In the genomic region with DNA sequence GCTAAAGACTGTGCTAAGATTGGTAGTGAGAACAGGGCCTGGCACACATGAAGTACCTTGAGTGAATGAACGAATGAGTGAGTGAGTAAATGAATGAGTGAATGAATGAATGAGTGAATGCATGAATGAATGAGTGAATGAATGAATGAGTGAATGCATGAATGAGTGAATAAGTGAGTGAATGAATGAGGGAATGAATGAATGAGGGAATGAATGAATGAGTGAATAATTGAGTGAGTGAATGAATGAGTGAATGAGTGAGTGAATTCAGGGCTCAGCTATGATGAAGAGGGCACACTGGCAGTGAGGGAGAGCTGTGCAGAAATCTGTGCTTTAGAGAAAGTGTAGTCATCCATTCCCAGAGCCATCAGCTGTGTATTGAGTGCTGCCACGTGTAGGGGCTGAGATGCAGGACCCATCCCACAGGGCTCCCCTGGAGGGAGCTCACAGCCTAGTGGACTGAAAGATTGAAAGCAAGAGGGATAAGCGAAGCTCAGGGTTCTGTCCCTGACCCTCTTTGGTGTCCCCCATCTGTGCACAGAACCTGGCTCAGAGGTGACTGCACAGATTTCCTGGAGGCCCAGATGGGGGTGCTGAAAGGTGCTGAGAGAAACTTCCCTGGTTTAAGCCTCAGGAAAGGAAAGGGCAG, we compare ENCODE assay signal across 20 cellular contexts.
DNase-seq lines count a peak whose midpoint lies in the region; ATAC-seq and TF ChIP-seq lines count a peak whose summit lies in the region.
"Had no signal": no experiment of that assay in that cellular context is flagged by ENCODE, and none has a peak within 500 bp of the region (broad histone marks: within the 10 kb centered on the region; RNA-seq: fewer than 3 reads in every experiment).

No MANE protein-coding gene starts in this region.

- no peak overlapping the region for H3K4me3 Mint-ChIP-seq in glutamatergic neuron (ENCODE audit: unreplicated experiment)
- H3K4me3 Mint-ChIP-seq: memory B cell; naive thymus-derived CD4-positive, alpha-beta T cell had no signal

- ATAC-seq in left ventricle myocardium superior, result no peak
- no peak for ATAC-seq in upper lobe of right lung
- ATAC-seq: activated naive CD4-positive, alpha-beta T cell treated with anti-CD3 and anti-CD28 coated beads, Interleukin-2, amount 50 U/mL, for 72 hours; naive thymus-derived CD4-positive, alpha-beta T cell had no signal

- H3K27ac Mint-ChIP-seq in glutamatergic neuron (ENCODE audit: unreplicated experiment), result peak overlapping the region; percentile 35
- H3K27ac Mint-ChIP-seq: activated naive CD4-positive, alpha-beta T cell treated with anti-CD3 and anti-CD28 coated beads, Interleukin-2, amount 50 U/mL, for 72 hours; memory B cell; naive thymus-derived CD4-positive, alpha-beta T cell had no signal

- H3K36me3 Mint-ChIP-seq in glutamatergic neuron (ENCODE audit: unreplicated experiment), result peaks cover 6% of the 10 kb centered on the region
- H3K36me3 Mint-ChIP-seq: activated naive CD4-positive, alpha-beta T cell treated with anti-CD3 and anti-CD28 coated beads, Interleukin-2, amount 50 U/mL, for 72 hours; memory B cell; naive thymus-derived CD4-positive, alpha-beta T cell had no signal

- no peaks in the 10 kb centered on the region for H3K36me3 ChIP-seq in upper lobe of right lung
- H3K36me3 ChIP-seq: sigmoid colon, tibial artery had no signal

- H3K9me3 ChIP-seq in upper lobe of right lung, result no peaks in the 10 kb centered on the region
- H3K9me3 ChIP-seq: body of pancreas, sigmoid colon had no signal

- H3K27me3 Mint-ChIP-seq in glutamatergic neuron (ENCODE audit: unreplicated experiment), result peaks cover 15% of the 10 kb centered on the region

- H3K4me3 ChIP-seq in upper lobe of right lung, result no peak overlapping the region
- H3K4me3 ChIP-seq: body of pancreas, sigmoid colon, tibial artery had no signal

- DNase-seq in cardiac septum (ENCODE audit: low spot score) (peak; percentile 54), left ventricle myocardium superior (no peak), SK-N-DZ (ENCODE audit: low spot score) (peak; percentile 47), glutamatergic neuron (peak; percentile 10), upper lobe of right lung (peak; percentile 48), DMS153 treated with DMSO at 0.1 percent for 48 hours (lab: John Stamatoyannopoulos, UW; ENCODE audit: unreplicated experiment) (no peak), globus pallidus (ENCODE audit: low spot score) (no peak), GM03348 (ENCODE audit: low spot score) (no peak)
- DNase-seq: cortex of kidney; foreskin fibroblast; hippocampal formation; naive thymus-derived CD4-positive, alpha-beta T cell; NCI-H1436 treated with DMSO at 0.1 percent for 48 hours; sigmoid colon; stimulated activated naive CD4-positive, alpha-beta T cell; tibial artery had no signal

- TF ChIP-seq CTCF in glutamatergic neuron (IDR thresholded peaks at IDR 0.05; ENCODE audit: partially characterized antibody, unreplicated experiment), result no peak
- TF ChIP-seq CTCF in upper lobe of right lung (IDR thresholded peaks at IDR 0.05), result no peak

- intact Hi-C loops in cardiac septum (cut with DNase I) (no loop called here), left ventricle myocardium superior (cut with micrococcal nuclease) (no loop called here), upper lobe of right lung (cut with DNase I) (no loop called here)

- peaks cover 17% of the 10 kb centered on the region for H3K4me1 Mint-ChIP-seq in glutamatergic neuron (ENCODE audit: low read depth, unreplicated experiment)

- no peak overlapping the region for H3K27ac ChIP-seq in upper lobe of right lung
- H3K27ac ChIP-seq: body of pancreas, parathyroid adenoma, sigmoid colon, tibial artery had no signal

- peaks cover 11% of the 10 kb centered on the region for H3K9me3 Mint-ChIP-seq in glutamatergic neuron (ENCODE audit: unreplicated experiment)
- H3K9me3 Mint-ChIP-seq: activated naive CD4-positive, alpha-beta T cell treated with anti-CD3 and anti-CD28 coated beads, Interleukin-2, amount 50 U/mL, for 72 hours had no signal

- peaks cover 25% of the 10 kb centered on the region for H3K4me1 ChIP-seq in upper lobe of right lung
- H3K4me1 ChIP-seq: parathyroid adenoma, sigmoid colon had no signal

- no peaks in the 10 kb centered on the region for H3K27me3 ChIP-seq in upper lobe of right lung
- H3K27me3 ChIP-seq: body of pancreas, sigmoid colon had no signal

Comparison
In these comparisons a context has a peak if more than half of its experiments do, and no peak if none do; other contexts are left out.
1. DNase-seq: peak in cardiac septum (single experiment), SK-N-DZ (single experiment), glutamatergic neuron (single experiment) and upper lobe of right lung (single experiment); none in left ventricle myocardium superior (single experiment), DMS153 treated with DMSO at 0.1 percent for 48 hours (single experiment), globus pallidus (single experiment) and GM03348 (single experiment).